Comparison of ENCODE assay signal across 4 cellular contexts in genomic region chr17:21407752-21408151, GRCh38. TPM values are rescaled to one million over a fixed set of nuclear protein-coding genes. Genes with fewer than 3 reads are reported as not detected.
"Had no signal": no experiment of that assay in that cellular context is flagged by ENCODE, and none has a peak within 500 bp of the region (broad histone marks: within the 10 kb centered on the region; RNA-seq: fewer than 3 reads in every experiment).

No MANE protein-coding gene starts in this region.

RNA-seq across cellular contexts. Expression of gene KCNJ12, which starts 31.6 kb away (rescaled TPM):
- total RNA-seq: HepG2, HT-29 had no signal
- polyA plus RNA-seq: HepG2, IgD-negative memory B cell, K562 had no signal
